22 cellular contexts compared by ENCODE assay signal in genomic region chr2:46796843-46797625, GRCh38.
"Had no signal": no experiment of that assay in that cellular context is flagged by ENCODE, and none has a peak within 500 bp of the region (broad histone marks: within the 10 kb centered on the region; RNA-seq: fewer than 3 reads in every experiment).

No MANE protein-coding gene starts in this region.

- ATAC-seq: activated CD8-positive, alpha-beta T cell treated with anti-CD3 and anti-CD28 coated beads, Interleukin-2, amount 10 ng/mL, durations not matched to agents 7 days and 5 days; activated T-helper 17 cell treated with anti-CD3 and anti-CD28 coated beads, Interleukin-2, amount 50 U/mL, for 72 hours; effector memory CD8-positive, alpha-beta T cell; SK-N-SH treated with all-trans-retinoic acid at 6 μM for 48 hours; stimulated activated naive B cell treated with anti-CD40 and anti-IgM and Interleukin-4, amounts not matched to agents 10 μg/mL and 1 μg/mL and 100 μg/mL, for 72 hours had no signal

- H3K27me3 ChIP-seq: breast epithelium, dorsolateral prefrontal cortex, esophagus squamous epithelium, sigmoid colon, testis had no signal

- FAIRE-seq: colon had no signal

- H3K9me3 ChIP-seq: breast epithelium, esophagus squamous epithelium, testis had no signal

- H3K36me3 ChIP-seq: breast epithelium, esophagus squamous epithelium, left ventricle myocardium inferior, sigmoid colon had no signal

- DNase-seq: activated CD4-positive, alpha-beta T cell treated with anti-CD3 and anti-CD28 coated beads, Interleukin-2, amount 50 U/mL, for 1 hour; activated CD8-positive, alpha-beta T cell treated with anti-CD3 and anti-CD28 coated beads, Interleukin-2, amount 10 ng/mL, durations not matched to agents 7 days and 5 days; activated T-cell treated with anti-CD3 and anti-CD28 coated beads, Interleukin-2, amount 50 U/mL, for 24 hours; dorsolateral prefrontal cortex; effector memory CD8-positive, alpha-beta T cell; esophagus squamous epithelium; foreskin melanocyte; glutamatergic neuron; hypothalamus; left ventricle myocardium inferior; occipital lobe; posterior cingulate gyrus; sigmoid colon; stimulated activated CD4-positive, alpha-beta T cell treated with anti-CD3 and anti-CD28 coated beads, Interleukin-2, amount 100 ng/mL, for 48 hours; stimulated activated CD8-positive, alpha-beta memory T cell treated with anti-CD3 and anti-CD28 coated beads, Interleukin-4, amount 100 ng/mL, for 48 hours; stimulated activated naive B cell treated with anti-CD40 and anti-IgM and Interleukin-4, amounts not matched to agents 10 μg/mL and 1 μg/mL and 100 μg/mL, for 72 hours; testis; trophoblast cell had no signal

- H3K27ac ChIP-seq: breast epithelium, dorsolateral prefrontal cortex, esophagus squamous epithelium, left ventricle myocardium inferior, sigmoid colon, testis had no signal

- H3K4me3 ChIP-seq: breast epithelium, dorsolateral prefrontal cortex, esophagus squamous epithelium, left ventricle myocardium inferior, sigmoid colon, testis had no signal

- H3K4me1 ChIP-seq: esophagus squamous epithelium, testis had no signal
